29 cellular contexts compared by ENCODE assay signal in the genomic region with DNA sequence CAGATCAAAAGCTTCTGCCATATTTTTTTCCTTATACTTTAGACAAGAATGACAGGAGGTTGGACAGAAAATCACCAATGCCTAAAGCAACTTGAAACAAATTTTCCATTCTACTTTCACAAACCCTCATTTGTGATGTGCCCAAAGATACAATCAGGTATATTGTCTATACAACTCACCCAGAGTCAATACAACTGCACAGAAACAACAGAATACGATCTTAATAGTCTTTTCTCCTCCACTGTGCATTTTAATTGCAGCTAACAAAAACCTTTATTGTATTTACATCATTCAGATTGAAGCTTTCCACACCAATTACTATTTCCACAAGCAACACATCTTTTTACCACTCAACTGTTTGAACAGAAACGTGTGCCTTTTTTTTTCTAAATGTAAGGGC.
"Had no signal": no experiment of that assay in that cellular context is flagged by ENCODE, and none has a peak within 500 bp of the region (broad histone marks: within the 10 kb centered on the region; RNA-seq: fewer than 3 reads in every experiment).

No MANE protein-coding gene starts in this region.

- H3K9me3 Mint-ChIP-seq: dendritic cell treated with granulocyte-macrophage colony-stimulating factor and Interleukin-4, amounts not matched to agents 40 ng/mL and 50 ng/mL, for 4 days; natural killer cell treated with Interleukin-12 subunit alpha and Interleukin-12 subunit beta and Interleukin-15 and Interleukin-18, amount 100 ng/mL, for 72 hours; neural progenitor cell; stimulated activated naive B cell treated with anti-CD40 and anti-IgM and Interleukin-4, amounts not matched to agents 10 μg/mL and 1 μg/mL and 100 μg/mL, for 72 hours; stimulated activated naive CD8-positive, alpha-beta T cell treated with anti-CD3 and anti-CD28 coated beads, Interleukin-15, Interleukin-2, amounts not matched to agents 100 ng/mL and 50 ng/mL, for 24 hours had no signal

- H2AFZ ChIP-seq: neural progenitor cell had no signal

- H3K36me3 ChIP-seq: colonic mucosa, left lung, neural progenitor cell, thoracic aorta, upper lobe of right lung, uterus had no signal

- H3K4me1 ChIP-seq: colonic mucosa, foreskin keratinocyte, heart right ventricle, left lung, neural progenitor cell, psoas muscle, tibial nerve, upper lobe of right lung, uterus had no signal

- H3K4me3 Mint-ChIP-seq: dendritic cell treated with granulocyte-macrophage colony-stimulating factor and Interleukin-4, amounts not matched to agents 40 ng/mL and 50 ng/mL, for 4 days; mesothelial cell of epicardium; naive B cell; natural killer cell treated with Interleukin-12 subunit alpha and Interleukin-12 subunit beta and Interleukin-15 and Interleukin-18, amount 100 ng/mL, for 72 hours; neural progenitor cell; stimulated activated naive B cell treated with anti-CD40 and anti-IgM and Interleukin-4, amounts not matched to agents 10 μg/mL and 1 μg/mL and 100 μg/mL, for 72 hours; stimulated activated naive CD8-positive, alpha-beta T cell treated with anti-CD3 and anti-CD28 coated beads, Interleukin-15, Interleukin-2, amounts not matched to agents 100 ng/mL and 50 ng/mL, for 24 hours had no signal

- H3K27me3 ChIP-seq: colonic mucosa, esophagus muscularis mucosa, foreskin keratinocyte, heart right ventricle, left lung, neural progenitor cell, tibial nerve, upper lobe of right lung, uterus had no signal

- H3K4me3 ChIP-seq: colonic mucosa, esophagus muscularis mucosa, heart right ventricle, left lung, mucosa of descending colon, neural progenitor cell, psoas muscle, skin epidermis, thoracic aorta, tibial nerve, upper lobe of right lung, uterus had no signal

- H3K36me3 Mint-ChIP-seq: naive B cell; natural killer cell treated with Interleukin-12 subunit alpha and Interleukin-12 subunit beta and Interleukin-15 and Interleukin-18, amount 100 ng/mL, for 72 hours; stimulated activated naive B cell treated with anti-CD40 and anti-IgM and Interleukin-4, amounts not matched to agents 10 μg/mL and 1 μg/mL and 100 μg/mL, for 72 hours had no signal

- DNase-seq: colonic mucosa; effector CD8-positive, alpha-beta T cell; foreskin keratinocyte; glutamatergic neuron; heart right ventricle; hippocampal formation; left cardiac atrium; left lung; mesenchymal stem cell; mucosa of descending colon; naive B cell; posterior cingulate gyrus; psoas muscle; right cardiac atrium; stimulated activated CD4-positive, alpha-beta T cell treated with anti-CD3 and anti-CD28 coated beads, Interleukin-15, amount 100 ng/mL, for 24 hours; stimulated activated CD4-positive, alpha-beta T cell treated with anti-CD3 and anti-CD28 coated beads, Interleukin-2, amount 100 ng/mL, for 48 hours; stimulated activated naive B cell treated with anti-CD40 and anti-IgM and Interleukin-4, amounts not matched to agents 10 μg/mL and 1 μg/mL and 100 μg/mL, for 72 hours; upper lobe of right lung; uterus had no signal

- H3K4me2 ChIP-seq: neural progenitor cell had no signal

- ATAC-seq: foreskin keratinocyte; heart right ventricle; left cardiac atrium; left lung; mucosa of descending colon; natural killer cell treated with Interleukin-12 subunit alpha and Interleukin-12 subunit beta and Interleukin-15 and Interleukin-18, amount 100 ng/mL, for 72 hours; psoas muscle; right cardiac atrium; stimulated activated naive B cell treated with anti-CD40 and anti-IgM and Interleukin-4, amounts not matched to agents 10 μg/mL and 1 μg/mL and 100 μg/mL, for 72 hours; upper lobe of right lung had no signal

- FAIRE-seq: endothelial cell of umbilical vein had no signal

- H3K27ac ChIP-seq: colonic mucosa, esophagus muscularis mucosa, foreskin keratinocyte, heart right ventricle, left lung, neural progenitor cell, psoas muscle, skin epidermis, thoracic aorta, tibial nerve, upper lobe of right lung, uterus had no signal

- H3K4me1 Mint-ChIP-seq: naive B cell; neural progenitor cell; stimulated activated naive B cell treated with anti-CD40 and anti-IgM and Interleukin-4, amounts not matched to agents 10 μg/mL and 1 μg/mL and 100 μg/mL, for 72 hours had no signal

- H3K27ac Mint-ChIP-seq: dendritic cell treated with granulocyte-macrophage colony-stimulating factor and Interleukin-4, amounts not matched to agents 40 ng/mL and 50 ng/mL, for 4 days; mesothelial cell of epicardium; natural killer cell treated with Interleukin-12 subunit alpha and Interleukin-12 subunit beta and Interleukin-15 and Interleukin-18, amount 100 ng/mL, for 72 hours; neural progenitor cell; stimulated activated naive B cell treated with anti-CD40 and anti-IgM and Interleukin-4, amounts not matched to agents 10 μg/mL and 1 μg/mL and 100 μg/mL, for 72 hours; stimulated activated naive CD8-positive, alpha-beta T cell treated with anti-CD3 and anti-CD28 coated beads, Interleukin-15, Interleukin-2, amounts not matched to agents 100 ng/mL and 50 ng/mL, for 24 hours had no signal

- H3K9me3 ChIP-seq: colonic mucosa, esophagus muscularis mucosa, heart right ventricle, left lung, mucosa of descending colon, psoas muscle, thoracic aorta, tibial nerve, upper lobe of right lung, uterus had no signal

- H3K9ac ChIP-seq: neural progenitor cell had no signal

- H3K27me3 Mint-ChIP-seq: dendritic cell treated with granulocyte-macrophage colony-stimulating factor and Interleukin-4, amounts not matched to agents 40 ng/mL and 50 ng/mL, for 4 days; naive B cell; natural killer cell treated with Interleukin-12 subunit alpha and Interleukin-12 subunit beta and Interleukin-15 and Interleukin-18, amount 100 ng/mL, for 72 hours; stimulated activated naive B cell treated with anti-CD40 and anti-IgM and Interleukin-4, amounts not matched to agents 10 μg/mL and 1 μg/mL and 100 μg/mL, for 72 hours; stimulated activated naive CD8-positive, alpha-beta T cell treated with anti-CD3 and anti-CD28 coated beads, Interleukin-15, Interleukin-2, amounts not matched to agents 100 ng/mL and 50 ng/mL, for 24 hours had no signal
